ENCODE assay signal across 3 cellular contexts in the genomic region with DNA sequence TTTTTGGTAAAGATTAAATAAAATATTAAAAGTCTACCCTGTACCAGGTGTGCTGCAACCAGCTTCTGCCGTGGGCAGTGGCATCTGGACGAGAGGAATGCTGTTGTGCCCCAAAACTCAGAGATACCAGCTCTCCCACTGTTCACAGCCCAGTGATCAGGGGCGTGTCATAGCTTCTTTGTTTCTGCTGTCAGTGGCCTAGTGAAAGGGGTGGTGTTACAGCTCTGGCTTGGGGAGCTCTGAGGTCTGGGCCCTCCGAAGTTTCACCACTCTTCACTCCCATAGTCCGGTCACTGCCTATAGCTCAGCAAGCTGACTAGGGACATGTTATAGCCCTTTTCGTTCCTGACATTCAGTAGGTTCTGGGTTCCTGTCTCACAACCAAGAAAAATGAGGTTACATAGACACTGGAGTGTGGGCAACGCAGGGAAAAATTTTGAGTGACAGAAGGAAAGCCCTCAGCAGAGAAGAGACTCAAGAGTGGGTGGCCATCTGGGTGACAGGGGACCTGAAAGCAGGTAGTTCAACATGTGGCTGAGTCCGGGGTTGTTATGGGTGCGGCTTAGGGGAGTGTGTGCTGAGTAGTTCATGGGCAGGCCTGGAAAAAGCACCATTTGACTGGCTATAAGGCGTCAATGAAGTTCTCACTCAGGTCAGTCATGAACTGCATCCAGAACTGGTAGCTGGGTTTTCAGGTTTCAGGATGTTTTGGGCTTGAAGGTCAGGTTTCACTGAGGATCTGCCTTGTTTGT.
TF ChIP-seq lines count a peak whose summit lies in the region.

No MANE protein-coding gene starts in this region.

TF ChIP-seq in GM23338, 12 proteins besides CTCF, POLR2A, EP300 and RAD21 (continues in another document):
- TF ChIP-seq CREB1 (CRISPR knock-in tag; IDR thresholded peaks at IDR 0.05; ENCODE audit: low read depth) (no peak), JUNB (IDR thresholded peaks at IDR 0.05; ENCODE audit: unreplicated experiment) (no peak), EZH2 (IDR thresholded peaks at IDR 0.05; ENCODE audit: low read depth, unreplicated experiment) (no peak), EZH2phosphoT487 (IDR thresholded peaks at IDR 0.05; ENCODE audit: unreplicated experiment) (no peak), POLR2AphosphoS5 (IDR thresholded peaks at IDR 0.05; ENCODE audit: low read depth) (no peak), STAT1 (IDR thresholded peaks at IDR 0.05; ENCODE audit: unreplicated experiment) (no peak), ZNF114 (CRISPR knock-in tag; IDR thresholded peaks at IDR 0.05) (no peak)
- TF ChIP-seq, protein P1, sequence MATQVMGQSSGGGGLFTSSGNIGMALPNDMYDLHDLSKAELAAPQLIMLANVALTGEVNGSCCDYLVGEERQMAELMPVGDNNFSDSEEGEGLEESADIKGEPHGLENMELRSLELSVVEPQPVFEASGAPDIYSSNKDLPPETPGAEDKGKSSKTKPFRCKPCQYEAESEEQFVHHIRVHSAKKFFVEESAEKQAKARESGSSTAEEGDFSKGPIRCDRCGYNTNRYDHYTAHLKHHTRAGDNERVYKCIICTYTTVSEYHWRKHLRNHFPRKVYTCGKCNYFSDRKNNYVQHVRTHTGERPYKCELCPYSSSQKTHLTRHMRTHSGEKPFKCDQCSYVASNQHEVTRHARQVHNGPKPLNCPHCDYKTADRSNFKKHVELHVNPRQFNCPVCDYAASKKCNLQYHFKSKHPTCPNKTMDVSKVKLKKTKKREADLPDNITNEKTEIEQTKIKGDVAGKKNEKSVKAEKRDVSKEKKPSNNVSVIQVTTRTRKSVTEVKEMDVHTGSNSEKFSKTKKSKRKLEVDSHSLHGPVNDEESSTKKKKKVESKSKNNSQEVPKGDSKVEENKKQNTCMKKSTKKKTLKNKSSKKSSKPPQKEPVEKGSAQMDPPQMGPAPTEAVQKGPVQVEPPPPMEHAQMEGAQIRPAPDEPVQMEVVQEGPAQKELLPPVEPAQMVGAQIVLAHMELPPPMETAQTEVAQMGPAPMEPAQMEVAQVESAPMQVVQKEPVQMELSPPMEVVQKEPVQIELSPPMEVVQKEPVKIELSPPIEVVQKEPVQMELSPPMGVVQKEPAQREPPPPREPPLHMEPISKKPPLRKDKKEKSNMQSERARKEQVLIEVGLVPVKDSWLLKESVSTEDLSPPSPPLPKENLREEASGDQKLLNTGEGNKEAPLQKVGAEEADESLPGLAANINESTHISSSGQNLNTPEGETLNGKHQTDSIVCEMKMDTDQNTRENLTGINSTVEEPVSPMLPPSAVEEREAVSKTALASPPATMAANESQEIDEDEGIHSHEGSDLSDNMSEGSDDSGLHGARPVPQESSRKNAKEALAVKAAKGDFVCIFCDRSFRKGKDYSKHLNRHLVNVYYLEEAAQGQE (IDR thresholded peaks at IDR 0.05; ENCODE audit: unreplicated experiment): no peak
- TF ChIP-seq, protein P2, sequence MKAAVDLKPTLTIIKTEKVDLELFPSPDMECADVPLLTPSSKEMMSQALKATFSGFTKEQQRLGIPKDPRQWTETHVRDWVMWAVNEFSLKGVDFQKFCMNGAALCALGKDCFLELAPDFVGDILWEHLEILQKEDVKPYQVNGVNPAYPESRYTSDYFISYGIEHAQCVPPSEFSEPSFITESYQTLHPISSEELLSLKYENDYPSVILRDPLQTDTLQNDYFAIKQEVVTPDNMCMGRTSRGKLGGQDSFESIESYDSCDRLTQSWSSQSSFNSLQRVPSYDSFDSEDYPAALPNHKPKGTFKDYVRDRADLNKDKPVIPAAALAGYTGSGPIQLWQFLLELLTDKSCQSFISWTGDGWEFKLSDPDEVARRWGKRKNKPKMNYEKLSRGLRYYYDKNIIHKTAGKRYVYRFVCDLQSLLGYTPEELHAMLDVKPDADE (IDR thresholded peaks at IDR 0.05): no peak

TF ChIP-seq in IMR-90, 13 proteins besides CTCF, POLR2A, EP300 and RAD21:
- TF ChIP-seq RFX5 (IDR thresholded peaks at IDR 0.05; ENCODE audit: low read depth, low read length): no peak
- no peak for TF ChIP-seq MXI1 (IDR thresholded peaks at IDR 0.05; ENCODE audit: borderline replicate concordance, low read depth, low read length)
- TF ChIP-seq, protein P3, sequence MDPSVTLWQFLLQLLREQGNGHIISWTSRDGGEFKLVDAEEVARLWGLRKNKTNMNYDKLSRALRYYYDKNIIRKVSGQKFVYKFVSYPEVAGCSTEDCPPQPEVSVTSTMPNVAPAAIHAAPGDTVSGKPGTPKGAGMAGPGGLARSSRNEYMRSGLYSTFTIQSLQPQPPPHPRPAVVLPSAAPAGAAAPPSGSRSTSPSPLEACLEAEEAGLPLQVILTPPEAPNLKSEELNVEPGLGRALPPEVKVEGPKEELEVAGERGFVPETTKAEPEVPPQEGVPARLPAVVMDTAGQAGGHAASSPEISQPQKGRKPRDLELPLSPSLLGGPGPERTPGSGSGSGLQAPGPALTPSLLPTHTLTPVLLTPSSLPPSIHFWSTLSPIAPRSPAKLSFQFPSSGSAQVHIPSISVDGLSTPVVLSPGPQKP (IDR thresholded peaks at IDR 0.05; ENCODE audit: borderline replicate concordance, low read depth, low read length): no peak

TF ChIP-seq in H1, 55 proteins besides CTCF, POLR2A, EP300 and RAD21:
- TF ChIP-seq, protein P4, sequence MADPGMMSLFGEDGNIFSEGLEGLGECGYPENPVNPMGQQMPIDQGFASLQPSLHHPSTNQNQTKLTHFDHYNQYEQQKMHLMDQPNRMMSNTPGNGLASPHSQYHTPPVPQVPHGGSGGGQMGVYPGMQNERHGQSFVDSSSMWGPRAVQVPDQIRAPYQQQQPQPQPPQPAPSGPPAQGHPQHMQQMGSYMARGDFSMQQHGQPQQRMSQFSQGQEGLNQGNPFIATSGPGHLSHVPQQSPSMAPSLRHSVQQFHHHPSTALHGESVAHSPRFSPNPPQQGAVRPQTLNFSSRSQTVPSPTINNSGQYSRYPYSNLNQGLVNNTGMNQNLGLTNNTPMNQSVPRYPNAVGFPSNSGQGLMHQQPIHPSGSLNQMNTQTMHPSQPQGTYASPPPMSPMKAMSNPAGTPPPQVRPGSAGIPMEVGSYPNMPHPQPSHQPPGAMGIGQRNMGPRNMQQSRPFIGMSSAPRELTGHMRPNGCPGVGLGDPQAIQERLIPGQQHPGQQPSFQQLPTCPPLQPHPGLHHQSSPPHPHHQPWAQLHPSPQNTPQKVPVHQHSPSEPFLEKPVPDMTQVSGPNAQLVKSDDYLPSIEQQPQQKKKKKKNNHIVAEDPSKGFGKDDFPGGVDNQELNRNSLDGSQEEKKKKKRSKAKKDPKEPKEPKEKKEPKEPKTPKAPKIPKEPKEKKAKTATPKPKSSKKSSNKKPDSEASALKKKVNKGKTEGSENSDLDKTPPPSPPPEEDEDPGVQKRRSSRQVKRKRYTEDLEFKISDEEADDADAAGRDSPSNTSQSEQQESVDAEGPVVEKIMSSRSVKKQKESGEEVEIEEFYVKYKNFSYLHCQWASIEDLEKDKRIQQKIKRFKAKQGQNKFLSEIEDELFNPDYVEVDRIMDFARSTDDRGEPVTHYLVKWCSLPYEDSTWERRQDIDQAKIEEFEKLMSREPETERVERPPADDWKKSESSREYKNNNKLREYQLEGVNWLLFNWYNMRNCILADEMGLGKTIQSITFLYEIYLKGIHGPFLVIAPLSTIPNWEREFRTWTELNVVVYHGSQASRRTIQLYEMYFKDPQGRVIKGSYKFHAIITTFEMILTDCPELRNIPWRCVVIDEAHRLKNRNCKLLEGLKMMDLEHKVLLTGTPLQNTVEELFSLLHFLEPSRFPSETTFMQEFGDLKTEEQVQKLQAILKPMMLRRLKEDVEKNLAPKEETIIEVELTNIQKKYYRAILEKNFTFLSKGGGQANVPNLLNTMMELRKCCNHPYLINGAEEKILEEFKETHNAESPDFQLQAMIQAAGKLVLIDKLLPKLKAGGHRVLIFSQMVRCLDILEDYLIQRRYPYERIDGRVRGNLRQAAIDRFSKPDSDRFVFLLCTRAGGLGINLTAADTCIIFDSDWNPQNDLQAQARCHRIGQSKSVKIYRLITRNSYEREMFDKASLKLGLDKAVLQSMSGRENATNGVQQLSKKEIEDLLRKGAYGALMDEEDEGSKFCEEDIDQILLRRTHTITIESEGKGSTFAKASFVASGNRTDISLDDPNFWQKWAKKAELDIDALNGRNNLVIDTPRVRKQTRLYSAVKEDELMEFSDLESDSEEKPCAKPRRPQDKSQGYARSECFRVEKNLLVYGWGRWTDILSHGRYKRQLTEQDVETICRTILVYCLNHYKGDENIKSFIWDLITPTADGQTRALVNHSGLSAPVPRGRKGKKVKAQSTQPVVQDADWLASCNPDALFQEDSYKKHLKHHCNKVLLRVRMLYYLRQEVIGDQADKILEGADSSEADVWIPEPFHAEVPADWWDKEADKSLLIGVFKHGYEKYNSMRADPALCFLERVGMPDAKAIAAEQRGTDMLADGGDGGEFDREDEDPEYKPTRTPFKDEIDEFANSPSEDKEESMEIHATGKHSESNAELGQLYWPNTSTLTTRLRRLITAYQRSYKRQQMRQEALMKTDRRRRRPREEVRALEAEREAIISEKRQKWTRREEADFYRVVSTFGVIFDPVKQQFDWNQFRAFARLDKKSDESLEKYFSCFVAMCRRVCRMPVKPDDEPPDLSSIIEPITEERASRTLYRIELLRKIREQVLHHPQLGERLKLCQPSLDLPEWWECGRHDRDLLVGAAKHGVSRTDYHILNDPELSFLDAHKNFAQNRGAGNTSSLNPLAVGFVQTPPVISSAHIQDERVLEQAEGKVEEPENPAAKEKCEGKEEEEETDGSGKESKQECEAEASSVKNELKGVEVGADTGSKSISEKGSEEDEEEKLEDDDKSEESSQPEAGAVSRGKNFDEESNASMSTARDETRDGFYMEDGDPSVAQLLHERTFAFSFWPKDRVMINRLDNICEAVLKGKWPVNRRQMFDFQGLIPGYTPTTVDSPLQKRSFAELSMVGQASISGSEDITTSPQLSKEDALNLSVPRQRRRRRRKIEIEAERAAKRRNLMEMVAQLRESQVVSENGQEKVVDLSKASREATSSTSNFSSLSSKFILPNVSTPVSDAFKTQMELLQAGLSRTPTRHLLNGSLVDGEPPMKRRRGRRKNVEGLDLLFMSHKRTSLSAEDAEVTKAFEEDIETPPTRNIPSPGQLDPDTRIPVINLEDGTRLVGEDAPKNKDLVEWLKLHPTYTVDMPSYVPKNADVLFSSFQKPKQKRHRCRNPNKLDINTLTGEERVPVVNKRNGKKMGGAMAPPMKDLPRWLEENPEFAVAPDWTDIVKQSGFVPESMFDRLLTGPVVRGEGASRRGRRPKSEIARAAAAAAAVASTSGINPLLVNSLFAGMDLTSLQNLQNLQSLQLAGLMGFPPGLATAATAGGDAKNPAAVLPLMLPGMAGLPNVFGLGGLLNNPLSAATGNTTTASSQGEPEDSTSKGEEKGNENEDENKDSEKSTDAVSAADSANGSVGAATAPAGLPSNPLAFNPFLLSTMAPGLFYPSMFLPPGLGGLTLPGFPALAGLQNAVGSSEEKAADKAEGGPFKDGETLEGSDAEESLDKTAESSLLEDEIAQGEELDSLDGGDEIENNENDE (IDR thresholded peaks at IDR 0.05; ENCODE audit: insufficient replicate concordance, low read length): no peak
- TF ChIP-seq NRF1 (IDR thresholded peaks at IDR 0.05; ENCODE audit: low read depth, low read length) (no peak), YY1 (IDR thresholded peaks at IDR 0.05; ENCODE audit: low read depth, low read length) (no peak), SAP30 (IDR thresholded peaks at IDR 0.05; ENCODE audit: insufficient read depth, insufficient replicate concordance, low read length) (no peak), SIRT6 (IDR thresholded peaks at IDR 0.05; ENCODE audit: low read length) (no peak), CHD2 (IDR thresholded peaks at IDR 0.05; ENCODE audit: low read length) (no peak), CHD1 (IDR thresholded peaks at IDR 0.05; ENCODE audit: low read depth, low read length) (no peak), SUZ12 (IDR thresholded peaks at IDR 0.05; ENCODE audit: low read length) (no peak)
- TF ChIP-seq, protein P5, sequence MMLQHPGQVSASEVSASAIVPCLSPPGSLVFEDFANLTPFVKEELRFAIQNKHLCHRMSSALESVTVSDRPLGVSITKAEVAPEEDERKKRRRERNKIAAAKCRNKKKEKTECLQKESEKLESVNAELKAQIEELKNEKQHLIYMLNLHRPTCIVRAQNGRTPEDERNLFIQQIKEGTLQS (IDR thresholded peaks at IDR 0.05; ENCODE audit: insufficient read depth, low read depth, low read length): no peak
